Comparison of ENCODE assay signal across 8 cellular contexts in genomic region chr6:149648148-149649145, GRCh38. TPM values are rescaled to one million over a fixed set of nuclear protein-coding genes. Genes with fewer than 3 reads are reported as not detected.
DNase-seq lines count a peak whose midpoint lies in the region; ATAC-seq and TF ChIP-seq lines count a peak whose summit lies in the region.

KATNA1 (minus strand) TSS chr6:149648714; CDS start chr6:149638547, 10,167 bp downstream.

- H3K27me3 ChIP-seq in osteoblast (ENCODE audit: insufficient read depth, low read length), result no peaks in the 10 kb centered on the region
- H3K27me3 ChIP-seq in testis, result no peaks in the 10 kb centered on the region

- WGBS in testis, 2 donors, result 1% methylated on average over 22 to 56 of the region's 69 CpGs

- peaks cover 48% of the 10 kb centered on the region for H3K79me2 ChIP-seq in osteoblast (ENCODE audit: insufficient read depth, low read length)

- H3K36me3 Mint-ChIP-seq in activated naive CD8-positive, alpha-beta T cell, result no peaks in the 10 kb centered on the region
- no peaks in the 10 kb centered on the region for H3K36me3 Mint-ChIP-seq in glutamatergic neuron (ENCODE audit: unreplicated experiment)

- peak within 1 kb of the TSS; percentile 96 for H3K4me3 Mint-ChIP-seq in activated naive CD8-positive, alpha-beta T cell
- peak within 1 kb of the TSS; percentile 91 for H3K4me3 Mint-ChIP-seq in glutamatergic neuron (ENCODE audit: unreplicated experiment)

- peak within 1 kb of the TSS; percentile 86 for H3K27ac Mint-ChIP-seq in activated naive CD8-positive, alpha-beta T cell
- H3K27ac Mint-ChIP-seq in glutamatergic neuron (ENCODE audit: unreplicated experiment), result peak within 1 kb of the TSS; percentile 89

- H4K20me1 ChIP-seq in osteoblast (ENCODE audit: insufficient read depth, low read length), result no peaks in the 10 kb centered on the region

- peak; percentile 88 for ATAC-seq in HG02623 (IDR thresholded peaks at IDR 0.05; ENCODE audit: unreplicated experiment)

- H3K4me1 ChIP-seq in osteoblast (ENCODE audit: insufficient read depth, low read length), result peaks cover 10% of the 10 kb centered on the region
- H3K4me1 ChIP-seq in testis, result peaks cover 5% of the 10 kb centered on the region

- H3K9me3 ChIP-seq in osteoblast (ENCODE audit: low read depth, low read length) (no peaks in the 10 kb centered on the region), testis (no peaks in the 10 kb centered on the region)

- H3K9me3 Mint-ChIP-seq in activated naive CD8-positive, alpha-beta T cell (ENCODE audit: low read depth), result no peaks in the 10 kb centered on the region
- H3K9me3 Mint-ChIP-seq in glutamatergic neuron (ENCODE audit: unreplicated experiment), result no peaks in the 10 kb centered on the region

- DNase-seq in NCI-H1092 treated with DMSO at 0.1 percent for 48 hours (lab: John Stamatoyannopoulos, UW) (peak; percentile 78), SKM-1 treated with dmso at 0.1 percent for 144 hours (lab: John Stamatoyannopoulos, UW; ENCODE audit: unreplicated experiment) (peak; percentile 79), glutamatergic neuron (peak; percentile 90), osteoblast (ENCODE audit: insufficient read length, low spot score, missing footprints) (peak; percentile 96), testis (peak; percentile 91)

- H3K4me3 ChIP-seq in osteoblast (ENCODE audit: insufficient read depth, low read length), result peak within 1 kb of the TSS; percentile 99
- peak within 1 kb of the TSS; percentile 93 to 98 for H3K4me3 ChIP-seq in testis

- H3K4me2 ChIP-seq in osteoblast (ENCODE audit: insufficient read depth, low read length), result peak within 1 kb of the TSS; percentile 98

- peak within 1 kb of the TSS; percentile 76 for H3K27ac ChIP-seq in osteoblast (ENCODE audit: low read depth, low read length)
- H3K27ac ChIP-seq in testis, result peak within 1 kb of the TSS; percentile 89 to 94

- intact Hi-C loops in testis (cut with DNase I; ENCODE audit: low total_unique reads), result no loop called here

- TF ChIP-seq POLR2A in GM10847 (IDR thresholded peaks at IDR 0.05; ENCODE audit: extremely low read depth, insufficient read length) (peak; percentile 86), testis (IDR thresholded peaks at IDR 0.05) (no peak)

- H3K27me3 Mint-ChIP-seq in activated naive CD8-positive, alpha-beta T cell, result no peaks in the 10 kb centered on the region
- H3K27me3 Mint-ChIP-seq in glutamatergic neuron (ENCODE audit: unreplicated experiment), result no peaks in the 10 kb centered on the region

- H3K36me3 ChIP-seq in osteoblast (ENCODE audit: insufficient read depth, low read length) (no peaks in the 10 kb centered on the region), testis (ENCODE audit: low read depth, missing control alignments) (no peaks in the 10 kb centered on the region)

- TF ChIP-seq CTCF in glutamatergic neuron (IDR thresholded peaks at IDR 0.05; ENCODE audit: partially characterized antibody, unreplicated experiment), result no peak
- TF ChIP-seq CTCF in osteoblast (IDR thresholded peaks at IDR 0.05; ENCODE audit: extremely low read depth, low read depth, low read length), result no peak
- TF ChIP-seq CTCF in testis (IDR thresholded peaks at IDR 0.05), result no peak

- H2AFZ ChIP-seq in osteoblast (ENCODE audit: low read length), result peak within 1 kb of the TSS; percentile 97

- H3K4me1 Mint-ChIP-seq in activated naive CD8-positive, alpha-beta T cell (ENCODE audit: low read depth), result peaks cover 28% of the 10 kb centered on the region
- no peaks in the 10 kb centered on the region for H3K4me1 Mint-ChIP-seq in glutamatergic neuron (ENCODE audit: low read depth, unreplicated experiment)

RNA-seq across cellular contexts. Expression of gene KATNA1, which starts in this region (rescaled TPM):
- total RNA-seq in glutamatergic neuron (ENCODE audit: unreplicated experiment) (10.9 TPM), osteoblast (35.4 and 36.9 TPM in 2 replicates), testis (10 to 100 TPM; 46.6 to 49.4 TPM)
- 81.5 TPM for polyA plus RNA-seq in testis (ENCODE audit: insufficient read depth, low read depth, low replicate concordance)

Comparison
In these comparisons a context has a peak if more than half of its experiments do, and no peak if none do; other contexts are left out.
1. Peak in every context shown above with its lines: DNase-seq, ATAC-seq, H3K4me3 ChIP-seq and H3K27ac ChIP-seq.